Comparison of ENCODE assay signal across 8 cellular contexts in genomic region chr5:37370864-37371726, GRCh38. TPM values are rescaled to one million over a fixed set of nuclear protein-coding genes. Genes with fewer than 3 reads are reported as not detected.
DNase-seq lines count a peak whose midpoint lies in the region; ATAC-seq and TF ChIP-seq lines count a peak whose summit lies in the region.

TSS of gene NUP155 (minus strand) at chr5:37371106. CDS start at chr5:37370977, 129 bp downstream.

- H3K9me3 ChIP-seq in esophagus (ENCODE audit: control insufficient read depth in 2 of 2, insufficient read depth in 1 of 2, low read depth in 1 of 2, low read length in 1 of 2) (no peaks in the 10 kb centered on the region), muscle layer of colon (ENCODE audit: low read length) (no peaks in the 10 kb centered on the region)

- H3K9me3 Mint-ChIP-seq in activated T-cell treated with anti-CD3 and anti-CD28 coated beads, Interleukin-2, amount 50 U/mL, for 24 hours = no peaks in the 10 kb centered on the region

- H3K27ac ChIP-seq in esophagus (ENCODE audit: low read depth in 2 of 2, low read length in 1 of 2) = peak within 1 kb of the TSS; percentile 83 to 95
- H3K27ac ChIP-seq in muscle layer of colon (ENCODE audit: low read depth, low read length) = peak within 1 kb of the TSS; percentile 69

- ATAC-seq in GM21717 (IDR thresholded peaks at IDR 0.05; ENCODE audit: unreplicated experiment) = peak; percentile 96

- peaks cover 43% of the 10 kb centered on the region for H3K36me3 Mint-ChIP-seq in activated T-cell treated with anti-CD3 and anti-CD28 coated beads, Interleukin-2, amount 50 U/mL, for 24 hours (ENCODE audit: low read depth)

- H3K27me3 Mint-ChIP-seq in activated T-cell treated with anti-CD3 and anti-CD28 coated beads, Interleukin-2, amount 50 U/mL, for 24 hours = no peaks in the 10 kb centered on the region

- H3K36me3 ChIP-seq in esophagus (ENCODE audit: control insufficient read depth in 2 of 2, insufficient read depth in 2 of 2, low read length in 1 of 2) (no peaks in the 10 kb centered on the region), muscle layer of colon (ENCODE audit: insufficient read depth, low read length) (no peaks in the 10 kb centered on the region)

- H3K27ac Mint-ChIP-seq in activated T-cell treated with anti-CD3 and anti-CD28 coated beads, Interleukin-2, amount 50 U/mL, for 24 hours = peak within 1 kb of the TSS; percentile 99

- H3K4me1 ChIP-seq in esophagus (ENCODE audit: control insufficient read depth in 2 of 2, insufficient read depth in 2 of 2, low read length in 1 of 2) (no peaks in the 10 kb centered on the region), muscle layer of colon (ENCODE audit: insufficient read depth, low read length) (peaks cover 20% of the 10 kb centered on the region)

- peak within 1 kb of the TSS; percentile 99 for H3K4me3 Mint-ChIP-seq in activated T-cell treated with anti-CD3 and anti-CD28 coated beads, Interleukin-2, amount 50 U/mL, for 24 hours

- H3K4me1 Mint-ChIP-seq in activated T-cell treated with anti-CD3 and anti-CD28 coated beads, Interleukin-2, amount 50 U/mL, for 24 hours (ENCODE audit: low read depth) = peaks cover 43% of the 10 kb centered on the region

- peak within 1 kb of the TSS; percentile 64 to 99 for H3K4me3 ChIP-seq in esophagus (ENCODE audit: low read depth in 1 of 2, low read length in 2 of 2)
- H3K4me3 ChIP-seq in muscle layer of colon (ENCODE audit: low read depth in 1 of 2, low read length in 2 of 2) = peak within 1 kb of the TSS; percentile 43 to 98

- in situ Hi-C loops in KBM-7 (cut with MboI; ENCODE audit: low pct_unique_long_range_greater_than_20kb, low sequenced_read_pairs) = no loop called here

- H3K27me3 ChIP-seq in esophagus (ENCODE audit: control insufficient read depth in 1 of 2, insufficient read depth in 2 of 2, low read length in 2 of 2) = no peaks in the 10 kb centered on the region
- no peaks in the 10 kb centered on the region for H3K27me3 ChIP-seq in muscle layer of colon (ENCODE audit: control insufficient read depth in 1 of 2, insufficient read depth in 2 of 2, low read length in 2 of 2)

- WGBS in esophagus, 2 donors = 1 to 2% methylated on average over 49 of the region's 49 CpGs

- DNase-seq in DMS53 (lab: John Stamatoyannopoulos, UW) (peak; percentile 96), KBM-7 (peak; percentile 95)
- peak; percentile 90 for DNase-seq in activated T-cell treated with anti-CD3 and anti-CD28 coated beads, Interleukin-2, amount 50 U/mL, for 24 hours
- peak; percentile 81 for DNase-seq in stimulated activated CD8-positive, alpha-beta memory T cell treated with anti-CD3 and anti-CD28 coated beads, Interleukin-7, amount 100 ng/mL, for 24 hours (ENCODE audit: low read depth)

- H3K9ac ChIP-seq in muscle layer of colon (ENCODE audit: low read length) = peak within 1 kb of the TSS; percentile 84

TF ChIP-seq in PFSK-1, 5 proteins besides CTCF, POLR2A, EP300 and RAD21:
- TF ChIP-seq FOXP2 (optimal IDR thresholded peaks at IDR 0.05; ENCODE audit: borderline replicate concordance, extremely low read depth, extremely low read length, insufficient read depth) (no peak), REST (IDR thresholded peaks at IDR 0.05; ENCODE audit: insufficient read depth in 1 of 2, low read depth in 2 of 2, low read length in 2 of 2) (no peak), SIN3A (IDR thresholded peaks at IDR 0.05; ENCODE audit: borderline replicate concordance, insufficient read depth, low read length) (0 out of 2 replicates have a peak, but pooled peaks have one; percentile 71), TAF1 (IDR thresholded peaks at IDR 0.05; ENCODE audit: borderline replicate concordance, insufficient read depth, low read length) (peak; percentile 56; the same call in 1 of the 2 replicates), POLR2AphosphoS5 (IDR thresholded peaks at IDR 0.05; ENCODE audit: low read depth, low read length) (peak; percentile 86)
TF ChIP-seq in PFSK-1: peak in this region for 3.

RNA-seq across cellular contexts. Expression of gene NUP155, which starts in this region (rescaled TPM):
- 14.3 TPM for polyA plus RNA-seq in PFSK-1 (2012; ENCODE audit: insufficient read length, low read depth)
- 1 to 10 TPM; 2.6 to 5.1 TPM for polyA plus RNA-seq in esophagus

Comparison
In these comparisons a context has a peak if more than half of its experiments do, and no peak if none do; other contexts are left out.
1. Peak in every context shown above with its lines: DNase-seq, ATAC-seq, H3K4me3 ChIP-seq and H3K27ac ChIP-seq.